Comparison of ENCODE assay signal across 20 cellular contexts in genomic region chr1:6126028-6126427, GRCh38. TPM values are rescaled to one million over a fixed set of nuclear protein-coding genes. Genes with fewer than 3 reads are reported as not detected.
A peak's percentile ranks its signal among the peaks of the same experiment; 100 is the strongest.
DNase-seq lines count a peak whose midpoint lies in the region; ATAC-seq, FAIRE-seq and TF ChIP-seq lines count a peak whose summit lies in the region.
"Had no signal": no experiment of that assay in that cellular context is flagged by ENCODE, and none has a peak within 500 bp of the region (broad histone marks: within the 10 kb centered on the region; RNA-seq: fewer than 3 reads in every experiment).

No MANE protein-coding gene starts in this region.

- no peak for FAIRE-seq in HepG2 (lab: Jason Lieb, UNC)
- FAIRE-seq: GM12878 had no signal

- H3K9me3 ChIP-seq in BLaER1 treated with 17β-estradiol and CSF1 and Interleukin-3, amounts not matched to agents 10 nM and 100 nM (replicated peaks in 1 of 11): peaks cover 0 to 3% (median 1%) of the 10 kb centered on the region in 11 experiments; a peak in 13 of 22 replicates
- H3K9me3 ChIP-seq in HepG2 (ENCODE audit: low read length) (no peaks in the 10 kb centered on the region), spleen (no peaks in the 10 kb centered on the region), PC-9 (ENCODE audit: insufficient read depth, low read depth) (no peaks in the 10 kb centered on the region), vagina (no peaks in the 10 kb centered on the region)
- H3K9me3 ChIP-seq: MG63 had no signal

- H3K27me3 ChIP-seq in BLaER1 treated with 17β-estradiol and CSF1 and Interleukin-3, amounts not matched to agents 10 nM and 100 nM: no peaks in the 10 kb centered on the region
- H3K27me3 ChIP-seq in HepG2 (ENCODE audit: control insufficient read depth in 1 of 2, insufficient read depth in 2 of 2, low read length in 2 of 2) (peaks cover 3 to 34% of the 10 kb centered on the region in 2 experiments; a peak in 3 of 5 replicates), spleen (replicated peaks in 1 of 7) (peaks cover 0 to 54% (median 6%) of the 10 kb centered on the region in 7 donors), PC-9 (ENCODE audit: insufficient read depth, low read depth) (no peaks in the 10 kb centered on the region), vagina (no peaks in the 10 kb centered on the region)
- H3K27me3 ChIP-seq: MG63 had no signal

- no peak overlapping the region for H3K27ac ChIP-seq in BLaER1 treated with 17β-estradiol and CSF1 and Interleukin-3, amounts not matched to agents 10 nM and 100 nM
- no peak overlapping the region for H3K27ac ChIP-seq in HepG2 (ENCODE audit: extremely low read length, insufficient read depth, low read length)
- H3K27ac ChIP-seq in spleen: no peak overlapping the region
- H3K27ac ChIP-seq in PC-9: no peak overlapping the region
- no peak overlapping the region for H3K27ac ChIP-seq in vagina

- intact Hi-C loops in HepG2 (cut with micrococcal nuclease; ENCODE audit: unreplicated experiment): no loop called here
- intact Hi-C loops in spleen (cut with DNase I; ENCODE audit: low total_unique reads): no loop called here
- intact Hi-C loops in PC-9 (cut with micrococcal nuclease; ENCODE audit: unreplicated experiment): no loop called here
- intact Hi-C loops in vagina (cut with DNase I): no loop called here

- BruUV-seq in HepG2 (replicated peaks; lab: Mats Ljungman, UMichigan): no TSS peak
- no TSS peak for BruUV-seq in PC-9 (replicated peaks; lab: Mats Ljungman, UMichigan)

- DNase-seq in HepG2 (ENCODE audit: low spot score): no peak
- DNase-seq in spleen: peak; percentile 37
- no peak for DNase-seq in PC-9
- DNase-seq in vagina (ENCODE audit: extremely low spot score in 2 of 2): no peak
- DNase-seq: CD8-positive, alpha-beta T cell; DND-41; H9; HFFc6; MG63; NCI-H1048; NCI-H1417 treated with DMSO at 0.1 percent for 48 hours; NCI-H187; NCI-H446; NCI-H526; OCI-M1; SHP77 had no signal

- no peak overlapping the region for H3K4me3 ChIP-seq in BLaER1 treated with 17β-estradiol and CSF1 and Interleukin-3, amounts not matched to agents 10 nM and 100 nM
- H3K4me3 ChIP-seq in HepG2 (replicated peaks in 1 of 3; ENCODE audit: insufficient read depth in 1 of 3, low read depth in 2 of 3, low read length in 3 of 3): no peak overlapping the region
- no peak overlapping the region for H3K4me3 ChIP-seq in spleen
- H3K4me3 ChIP-seq in PC-9: no peak overlapping the region
- no peak overlapping the region for H3K4me3 ChIP-seq in vagina
- H3K4me3 ChIP-seq: GM12878, MG63 had no signal

- no peak for TF ChIP-seq EP300 in HepG2 (IDR thresholded peaks at IDR 0.05; ENCODE audit: low read depth in 2 of 2, low read length in 2 of 2)
- TF ChIP-seq EP300 in HepG2 (CRISPR knock-in tag; IDR thresholded peaks at IDR 0.05; ENCODE audit: borderline replicate concordance): no peak

- H3K9me3 Mint-ChIP-seq in activated T-helper 17 cell treated with anti-CD3 and anti-CD28 coated beads, Interleukin-2, amount 50 U/mL, for 72 hours: no peaks in the 10 kb centered on the region
- H3K9me3 Mint-ChIP-seq: CD8-positive, alpha-beta T cell; H9; HFFc6 had no signal

- H2AFZ ChIP-seq in HepG2 (ENCODE audit: low read length): no peak overlapping the region
- no peak overlapping the region for H2AFZ ChIP-seq in PC-9

- no peaks in the 10 kb centered on the region for H3K27me3 Mint-ChIP-seq in activated T-helper 17 cell treated with anti-CD3 and anti-CD28 coated beads, Interleukin-2, amount 50 U/mL, for 72 hours

- in situ Hi-C loops in HepG2 (cut with HindIII; ENCODE audit: extremely low pct_ligation_motif_present, low pct_unique_long_range_greater_than_20kb): no loop called here

- peak overlapping the region in 9 of 11 experiments; percentile 3 to 73 (median 24); a peak in 8 of 22 replicates for H3K4me2 ChIP-seq in BLaER1 treated with 17β-estradiol and CSF1 and Interleukin-3, amounts not matched to agents 10 nM and 100 nM
- no peak overlapping the region for H3K4me2 ChIP-seq in HepG2 (ENCODE audit: low read depth, low read length)
- no peak overlapping the region for H3K4me2 ChIP-seq in PC-9

- no peaks in the 10 kb centered on the region for H3F3A ChIP-seq in PC-9 (ENCODE audit: insufficient read depth, low read depth)

- H3K4me1 ChIP-seq in BLaER1 treated with 17β-estradiol and CSF1 and Interleukin-3, amounts not matched to agents 10 nM and 100 nM: peaks cover 35 to 81% (median 68%) of the 10 kb centered on the region in 10 experiments
- H3K4me1 ChIP-seq in HepG2 (ENCODE audit: insufficient read depth, low read length) (peaks cover 23% of the 10 kb centered on the region), spleen (peaks cover 0 to 11% (median 6%) of the 10 kb centered on the region in 6 donors), PC-9 (replicated peaks; ENCODE audit: insufficient read depth) (no peaks in the 10 kb centered on the region), vagina (peaks cover 8% of the 10 kb centered on the region)

- TF ChIP-seq POLR2A in HepG2 (IDR thresholded peaks at IDR 0.05; ENCODE audit: insufficient read depth in 1 of 2, low read depth in 2 of 2, low read length in 2 of 2): no peak
- TF ChIP-seq POLR2A in spleen (IDR thresholded peaks at IDR 0.05): no peak
- no peak for TF ChIP-seq POLR2A in GM18505 (IDR thresholded peaks at IDR 0.05; ENCODE audit: borderline replicate concordance, extremely low read depth, insufficient read depth, insufficient read length)
- TF ChIP-seq POLR2A in vagina (IDR thresholded peaks at IDR 0.05): no peak

- no peaks in the 10 kb centered on the region for H3K36me3 Mint-ChIP-seq in activated T-helper 17 cell treated with anti-CD3 and anti-CD28 coated beads, Interleukin-2, amount 50 U/mL, for 72 hours (ENCODE audit: low read depth)
- H3K36me3 Mint-ChIP-seq: CD8-positive, alpha-beta T cell had no signal

- H3K79me2 ChIP-seq in HepG2 (ENCODE audit: insufficient read depth, low read length) (no peaks in the 10 kb centered on the region), PC-9 (ENCODE audit: low read depth) (no peaks in the 10 kb centered on the region)

- CTCF ChIA-PET in HepG2 (lab: Yijun Ruan, JAX; ENCODE audit: low intra/inter-chr PET ratio, low total read pairs) (no interaction called here), PC-9 (lab: Charles Lee) (interaction anchor here (0.6 kb wide), 1 partner anchor 79 kb away, joined by 6 read pairs; no protein-coding TSS in a partner anchor)

- peak; percentile 34 for ATAC-seq in activated T-helper 17 cell treated with anti-CD3 and anti-CD28 coated beads, Interleukin-2, amount 50 U/mL, for 72 hours (replicated peaks)
- ATAC-seq in HepG2 (no peak), GM18505 (IDR thresholded peaks at IDR 0.05; ENCODE audit: unreplicated experiment) (no peak)
- ATAC-seq: CD8-positive, alpha-beta T cell; GM12878 had no signal

- TF ChIP-seq CTCF in HepG2 (CRISPR knock-in tag; IDR thresholded peaks at IDR 0.05): no peak
- no peak for TF ChIP-seq CTCF in spleen (IDR thresholded peaks at IDR 0.05 in 8 of 11, conservative IDR thresholded peaks at IDR 0.05 in 3 of 11)
- no peak for TF ChIP-seq CTCF in PC-9 (conservative IDR thresholded peaks at IDR 0.05)
- TF ChIP-seq CTCF in vagina (IDR thresholded peaks at IDR 0.05): no peak

- peaks cover 0 to 6% (median 0%) of the 10 kb centered on the region in 11 experiments; a peak in 2 of 22 replicates for H4K20me1 ChIP-seq in BLaER1 treated with 17β-estradiol and CSF1 and Interleukin-3, amounts not matched to agents 10 nM and 100 nM
- H4K20me1 ChIP-seq in HepG2 (ENCODE audit: insufficient read depth, low read length) (no peaks in the 10 kb centered on the region), PC-9 (ENCODE audit: insufficient read depth) (no peaks in the 10 kb centered on the region)

- no peak overlapping the region for H3K9ac ChIP-seq in BLaER1 treated with 17β-estradiol and CSF1 and Interleukin-3, amounts not matched to agents 10 nM and 100 nM
- no peak overlapping the region for H3K9ac ChIP-seq in HepG2 (ENCODE audit: insufficient read depth, low read depth, low read length)

- no peak for TF ChIP-seq RAD21 in HepG2 (CRISPR knock-in tag; IDR thresholded peaks at IDR 0.05)

- WGBS in HepG2 (ENCODE audit: low lambda C conversion rate): 49% methylated on average over 10 of the region's 13 CpGs
- WGBS in spleen, 5 donors: 76 to 90% (median 77%) methylated on average over 11 to 13 of the region's 13 CpGs

- no peak overlapping the region for H3K27ac Mint-ChIP-seq in activated T-helper 17 cell treated with anti-CD3 and anti-CD28 coated beads, Interleukin-2, amount 50 U/mL, for 72 hours
- H3K27ac Mint-ChIP-seq: CD8-positive, alpha-beta T cell; H9; HFFc6 had no signal

- no peaks in the 10 kb centered on the region for H3K36me3 ChIP-seq in BLaER1 treated with 17β-estradiol and CSF1 and Interleukin-3, amounts not matched to agents 10 nM and 100 nM
- H3K36me3 ChIP-seq in HepG2 (replicated peaks in 1 of 2; ENCODE audit: control insufficient read depth in 1 of 2, insufficient read depth in 2 of 2, low read length in 2 of 2): no peaks in the 10 kb centered on the region
- no peaks in the 10 kb centered on the region for H3K36me3 ChIP-seq in spleen
- H3K36me3 ChIP-seq in PC-9 (ENCODE audit: low read depth): no peaks in the 10 kb centered on the region
- H3K36me3 ChIP-seq in vagina: no peaks in the 10 kb centered on the region
- H3K36me3 ChIP-seq: MG63 had no signal

- H3K4me3 Mint-ChIP-seq in activated T-helper 17 cell treated with anti-CD3 and anti-CD28 coated beads, Interleukin-2, amount 50 U/mL, for 72 hours: peak overlapping the region; percentile 34
- H3K4me3 Mint-ChIP-seq: CD8-positive, alpha-beta T cell; H9; HFFc6 had no signal

- POLR2A ChIA-PET in HepG2 (lab: Yijun Ruan, JAX) (no interaction called here), PC-9 (lab: Charles Lee; ENCODE audit: unreplicated experiment) (no interaction called here)

- H3K9me2 ChIP-seq in PC-9 (ENCODE audit: insufficient read depth): no peaks in the 10 kb centered on the region

- no peaks in the 10 kb centered on the region for H3K4me1 Mint-ChIP-seq in activated T-helper 17 cell treated with anti-CD3 and anti-CD28 coated beads, Interleukin-2, amount 50 U/mL, for 72 hours

RNA-seq across cellular contexts. Expression of gene CHD5, which starts 54.1 kb away (rescaled TPM):
- total RNA-seq in activated T-helper 17 cell treated with anti-CD3 and anti-CD28 coated beads, Interleukin-2, amount 50 U/mL, for 72 hours: 1 to 10 TPM in 1 of 2 donors, under 1 TPM in 1; 0.43 to 1.2 TPM
- 0.02 TPM in 1 of 2 replicates, not detected in the other for total RNA-seq in HepG2 (2016; rRNA removed; fragmentation: Illumina TruSeq; extraction: Trizol)
- total RNA-seq in HepG2 (2016; cell fraction: cytosol; rRNA removed; fragmentation: Illumina TruSeq; extraction: Trizol; ENCODE audit: low read depth): not detected in 2 replicates
- total RNA-seq in HepG2 (2016; cell fraction: insoluble cytoplasmic fraction; rRNA removed; fragmentation: Illumina TruSeq; extraction: Trizol): 0.11 TPM in 1 of 2 replicates, not detected in the other
- not detected in 2 replicates for total RNA-seq in HepG2 (2016; cell fraction: membrane; rRNA removed; fragmentation: Illumina TruSeq; extraction: Trizol)
- total RNA-seq in HepG2 (2016; cell fraction: nucleus; rRNA removed; fragmentation: Illumina TruSeq; extraction: Trizol): 0.09 TPM in 1 of 2 replicates, not detected in the other
- 0.09 and 0.21 TPM in 2 replicates for polyA plus RNA-seq in HepG2 (2011; rRNA removed)
- polyA plus RNA-seq in HepG2 (2011; cell fraction: cytosol; rRNA removed): 0.03 TPM in 1 of 2 replicates, not detected in the other
- 0.42 and 0.51 TPM in 2 replicates for polyA plus RNA-seq in HepG2 (2011; cell fraction: nucleus; rRNA removed)
- 0.03 and 0.05 TPM in 2 replicates for polyA plus RNA-seq in HepG2 (2012)
- not detected in 2 replicates for polyA plus RNA-seq in HepG2 (2016; cell fraction: cytosol; fragmentation: Illumina TruSeq; extraction: Trizol; ENCODE audit: low read depth)
- polyA plus RNA-seq in HepG2 (2016; cell fraction: insoluble cytoplasmic fraction; fragmentation: Illumina TruSeq; extraction: Trizol; ENCODE audit: low read depth): not detected in 2 replicates
- polyA plus RNA-seq in HepG2 (2016; cell fraction: membrane; fragmentation: Illumina TruSeq; extraction: Trizol; ENCODE audit: low read depth): not detected in 2 replicates
- polyA plus RNA-seq in HepG2 (2016; cell fraction: nucleus; fragmentation: Illumina TruSeq; extraction: Trizol; ENCODE audit: insufficient read depth, low read depth): 0.10 and 0.29 TPM in 2 replicates
- 0.10 and 0.56 TPM in 2 replicates for polyA minus RNA-seq in HepG2 (2011; rRNA and poly(A)+ RNA removed; ENCODE audit: low replicate concordance)
- polyA minus RNA-seq in HepG2 (2011; cell fraction: cytosol; rRNA and poly(A)+ RNA removed): not detected in 2 replicates
- polyA minus RNA-seq in HepG2 (2011; cell fraction: nucleus; rRNA and poly(A)+ RNA removed): 0.13 and 0.50 TPM in 2 replicates
- under 1 TPM; 0.09 to 0.44 (median 0.17) TPM for total RNA-seq in spleen
- under 1 TPM; 0.04 to 0.10 (median 0.08) TPM for polyA plus RNA-seq in spleen
- total RNA-seq in PC-9 (2021): 0.50 and 0.63 TPM in 2 replicates
- total RNA-seq in vagina: 2.0 TPM

Comparison
In these comparisons a context has a peak if more than half of its experiments do, and no peak if none do; other contexts are left out.
1. H3K4me2 ChIP-seq: peak in BLaER1 treated with 17β-estradiol and CSF1 and Interleukin-3, amounts not matched to agents 10 nM and 100 nM (9 of 11); none in HepG2 (single experiment) and PC-9 (single experiment).